In the genomic region with DNA sequence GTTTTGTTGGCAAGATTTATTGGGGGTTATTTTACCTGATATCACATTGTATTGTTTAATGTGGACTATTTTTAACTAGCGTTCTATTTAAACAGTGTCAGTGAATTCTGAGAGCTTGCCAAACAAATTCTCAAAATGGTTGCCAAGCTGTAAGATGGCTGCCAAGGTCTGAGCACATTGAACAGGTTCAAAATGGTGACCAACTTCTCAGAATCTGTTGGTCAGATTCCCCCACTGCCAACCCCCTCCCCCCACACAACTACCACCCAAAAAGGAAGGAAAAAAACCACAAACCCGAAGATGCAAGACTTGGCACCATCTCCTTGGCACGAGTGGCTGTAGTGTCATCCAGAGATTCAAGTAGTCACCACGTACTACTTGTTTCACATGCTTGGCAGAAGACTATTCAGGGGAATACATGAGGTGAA, we compare ENCODE assay signal across 11 cellular contexts.
DNase-seq lines count a peak whose midpoint lies in the region; ATAC-seq and TF ChIP-seq lines count a peak whose summit lies in the region.
"Had no signal": no experiment of that assay in that cellular context is flagged by ENCODE, and none has a peak within 500 bp of the region (broad histone marks: within the 10 kb centered on the region; RNA-seq: fewer than 3 reads in every experiment).

No MANE protein-coding gene starts in this region.

- in situ Hi-C loops in KBM-7 (cut with MboI; ENCODE audit: low pct_unique_long_range_greater_than_20kb, low sequenced_read_pairs), result no loop called here

- H3K27ac ChIP-seq in VCaP (peak overlapping the region; percentile 81), sigmoid colon (peak overlapping the region; percentile 77 to 87 (median 83))

- H3K36me3 ChIP-seq in sigmoid colon, result no peaks in the 10 kb centered on the region

- peak; percentile 5 for DNase-seq in KBM-7
- peak; percentile 48 for DNase-seq in left ventricle myocardium superior
- peak; percentile 89 for DNase-seq in sigmoid colon
- DNase-seq in activated naive CD4-positive, alpha-beta T cell treated with Interleukin-2 at 50 U/mL for 16 hours, result no peak
- no peak for DNase-seq in SIG-M5 (lab: John Stamatoyannopoulos, UW)
- DNase-seq in cerebellar nuclear complex (lab: John Stamatoyannopoulos, UW), result no peak
- DNase-seq: activated B cell treated with CpG ODN at 0.5 μM for 24 hours, DND-41, NCI-H2171 treated with DMSO at 0.1 percent for 48 hours had no signal

- H3K27me3 ChIP-seq in sigmoid colon, result no peaks in the 10 kb centered on the region

- intact Hi-C loops in left ventricle myocardium superior (cut with micrococcal nuclease), result no loop called here
- intact Hi-C loops in sigmoid colon (cut with DNase I), result loop anchor here (2.0 to 5.0 kb wide), 3 partner anchors 54 to 191 kb away; partner anchors contain the start of gene NFIA

- no peak for TF ChIP-seq POLR2A in sigmoid colon (IDR thresholded peaks at IDR 0.05)

- H3K4me1 ChIP-seq in sigmoid colon, result peaks cover 0 to 63% (median 47%) of the 10 kb centered on the region in 4 donors

- 9 to 39% methylated on average over 4 of the region's 4 CpGs for WGBS in sigmoid colon, 2 donors

- no peaks in the 10 kb centered on the region for H3K9me3 ChIP-seq in sigmoid colon

- ATAC-seq in left ventricle myocardium superior, result peak; percentile 78
- no peak for ATAC-seq in GM18873 (IDR thresholded peaks at IDR 0.05; ENCODE audit: low FRiP score, unreplicated experiment)

- TF ChIP-seq EP300 in sigmoid colon (IDR thresholded peaks at IDR 0.05), result peak in 1 of 4 donors; percentile 11

- peak overlapping the region in 3 of 4 donors; percentile 18 to 29 (median 24) for H3K4me3 ChIP-seq in sigmoid colon

- TF ChIP-seq CTCF in VCaP (conservative IDR thresholded peaks at IDR 0.05) (no peak), sigmoid colon (IDR thresholded peaks at IDR 0.05) (no peak)

Comparison
In these comparisons a context has a peak if more than half of its experiments do, and no peak if none do; other contexts are left out.
1. DNase-seq: peak in KBM-7 (single experiment), left ventricle myocardium superior (single experiment) and sigmoid colon (single experiment); none in activated naive CD4-positive, alpha-beta T cell treated with Interleukin-2 at 50 U/mL for 16 hours (single experiment), SIG-M5 (single experiment) and cerebellar nuclear complex (0 of 2).